ENCODE assay signal across 18 cellular contexts in the genomic region with DNA sequence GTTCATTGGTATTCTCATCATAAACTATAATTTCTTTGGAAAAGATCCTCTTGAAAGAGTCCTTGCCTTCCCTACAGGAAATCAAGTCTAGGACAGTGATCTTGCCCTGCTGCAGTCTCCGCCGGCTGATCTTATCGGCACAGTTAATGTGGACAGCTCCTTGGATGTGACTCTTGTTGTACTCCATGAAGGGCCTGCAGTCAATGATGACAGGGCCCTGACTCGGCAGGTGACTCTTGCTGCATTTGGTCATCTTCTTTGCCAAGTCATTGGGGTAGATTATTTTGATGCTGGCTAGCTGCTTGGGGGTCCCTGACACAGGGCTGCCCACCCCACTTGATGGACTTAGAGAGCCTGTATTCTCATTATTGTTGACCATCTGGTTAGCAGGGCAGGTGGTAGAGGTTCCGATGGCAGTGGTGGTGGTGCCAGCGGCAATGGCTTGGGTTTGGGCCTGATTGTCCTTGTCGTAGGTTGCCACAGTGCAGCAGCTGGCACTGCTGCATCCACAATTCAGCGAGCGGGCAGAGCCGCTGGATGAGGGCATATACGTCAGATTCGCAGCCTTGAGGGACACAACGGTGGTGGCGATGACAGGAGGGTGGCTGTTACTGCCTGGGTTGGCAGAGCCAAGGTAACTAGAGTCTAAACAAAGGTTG. TPM values are rescaled to one million over a fixed set of nuclear protein-coding genes. Genes with fewer than 3 reads are reported as not detected.
DNase-seq lines count a peak whose midpoint lies in the region; ATAC-seq and TF ChIP-seq lines count a peak whose summit lies in the region.
"Had no signal": no experiment of that assay in that cellular context is flagged by ENCODE, and none has a peak within 500 bp of the region (broad histone marks: within the 10 kb centered on the region; RNA-seq: fewer than 3 reads in every experiment).

No MANE protein-coding gene starts in this region.

- H3K4me3 Mint-ChIP-seq in Caco-2 (ENCODE audit: unreplicated experiment) = no peak overlapping the region

- TF ChIP-seq RAD21 in SK-N-SH (IDR thresholded peaks at IDR 0.05; ENCODE audit: low read length) = no peak

- H3K27me3 Mint-ChIP-seq in Caco-2 (ENCODE audit: insufficient read depth, unreplicated experiment) = no peaks in the 10 kb centered on the region

- no peak for TF ChIP-seq EP300 in SK-N-SH (IDR thresholded peaks at IDR 0.05; ENCODE audit: borderline replicate concordance in 1 of 2, low read depth in 1 of 2, low read length in 1 of 2)

- no TSS peak for BruUV-seq in Caco-2 (replicated peaks; lab: Mats Ljungman, UMichigan)

- TF ChIP-seq CTCF in SK-N-SH (IDR thresholded peaks at IDR 0.05) = no peak
- TF ChIP-seq CTCF in hepatocyte (IDR thresholded peaks at IDR 0.05; ENCODE audit: poor library complexity) = no peak
- TF ChIP-seq CTCF in Caco-2 (IDR thresholded peaks at IDR 0.05; ENCODE audit: insufficient read depth in 1 of 2, low read depth in 1 of 2, low read length in 1 of 2, severe bottlenecking in 1 of 2, unreplicated experiment in 1 of 2) = no peak

- H3K4me2 ChIP-seq in SK-N-SH = no peak overlapping the region
- H3K4me2 ChIP-seq in hepatocyte = peak overlapping the region; percentile 93
- peak overlapping the region; percentile 80 for H3K4me2 ChIP-seq in skeletal muscle satellite cell (ENCODE audit: low read length)

- H3K9me3 ChIP-seq in SK-N-SH = no peaks in the 10 kb centered on the region
- no peaks in the 10 kb centered on the region for H3K9me3 ChIP-seq in hepatocyte (ENCODE audit: low read depth)
- no peaks in the 10 kb centered on the region for H3K9me3 ChIP-seq in skeletal muscle satellite cell (replicated peaks; ENCODE audit: low read length)
- no peaks in the 10 kb centered on the region for H3K9me3 ChIP-seq in Caco-2
- H3K9me3 ChIP-seq: esophagus muscularis mucosa, sigmoid colon, tibial nerve had no signal

- H4K20me1 ChIP-seq in SK-N-SH (ENCODE audit: insufficient read depth) (no peaks in the 10 kb centered on the region), hepatocyte (ENCODE audit: insufficient read depth, poor library complexity, severe bottlenecking) (no peaks in the 10 kb centered on the region)

- no peak overlapping the region for H3K4me3 ChIP-seq in SK-N-SH (ENCODE audit: low read depth in 2 of 2, low read length in 1 of 2)
- H3K4me3 ChIP-seq in hepatocyte = no peak overlapping the region
- peak overlapping the region; percentile 79 for H3K4me3 ChIP-seq in skeletal muscle satellite cell (ENCODE audit: low read length)
- no peak overlapping the region for H3K4me3 ChIP-seq in Caco-2 (ENCODE audit: low read depth, low read length)
- H3K4me3 ChIP-seq: tibial nerve had no signal

- H3K9me3 Mint-ChIP-seq in Caco-2 (ENCODE audit: unreplicated experiment) = no peaks in the 10 kb centered on the region

- ATAC-seq in SK-N-SH treated with all-trans-retinoic acid at 6 μM for 48 hours = no peak

- H3K4me1 Mint-ChIP-seq in Caco-2 (ENCODE audit: low read depth, unreplicated experiment) = no peaks in the 10 kb centered on the region

- CTCF ChIA-PET in SK-N-SH (lab: Yijun Ruan, JAX) = interaction anchor here (3.2 kb wide), 1 partner anchor 717 kb away, joined by 18 read pairs; no protein-coding TSS in a partner anchor
- CTCF ChIA-PET in Caco-2 (lab: Charles Lee) = no interaction called here
- CTCF ChIA-PET in HEK293T (lab: Yijun Ruan, JAX) = no interaction called here

- no peaks in the 10 kb centered on the region for H3K36me3 Mint-ChIP-seq in Caco-2 (ENCODE audit: insufficient read depth, unreplicated experiment)

- WGBS in SK-N-SH (ENCODE audit: low lambda C conversion rate) = 98% methylated on average over 13 of the region's 14 CpGs
- WGBS in hepatocyte (ENCODE audit: low lambda C conversion rate, missing lambda C conversion rate) = 95% methylated on average over 14 of the region's 14 CpGs

- H3K27me3 ChIP-seq in SK-N-SH (ENCODE audit: insufficient read depth) (no peaks in the 10 kb centered on the region), hepatocyte (peaks cover 6% of the 10 kb centered on the region), skeletal muscle satellite cell (ENCODE audit: control insufficient read depth, insufficient read depth, low read length) (no peaks in the 10 kb centered on the region), Caco-2 (replicated peaks; ENCODE audit: control insufficient read depth, insufficient read depth, low read length) (no peaks in the 10 kb centered on the region)
- H3K27me3 ChIP-seq: esophagus muscularis mucosa, sigmoid colon, tibial nerve had no signal

- POLR2A ChIA-PET in SK-N-SH (lab: Yijun Ruan, JAX) (no interaction called here), Caco-2 (lab: Charles Lee) (no interaction called here), HEK293T (lab: Yijun Ruan, JAX) (no interaction called here)

- H2AFZ ChIP-seq in SK-N-SH (ENCODE audit: low read depth) (no peak overlapping the region), hepatocyte (no peak overlapping the region)

- H3K27ac Mint-ChIP-seq in Caco-2 (ENCODE audit: unreplicated experiment) = no peak overlapping the region

- no peak overlapping the region for H3K27ac ChIP-seq in SK-N-SH (ENCODE audit: low read depth in 2 of 2, low read length in 1 of 2)
- H3K27ac ChIP-seq in hepatocyte = no peak overlapping the region
- H3K27ac ChIP-seq: tibial nerve had no signal

- intact Hi-C loops in Caco-2 (cut with micrococcal nuclease; ENCODE audit: unreplicated experiment) = no loop called here

- H3F3A ChIP-seq in SK-N-SH (replicated peaks; ENCODE audit: insufficient read depth) = peaks cover 7% of the 10 kb centered on the region

- H3K36me3 ChIP-seq in SK-N-SH (replicated peaks in 1 of 2; ENCODE audit: control insufficient read depth in 1 of 2, insufficient read depth in 2 of 2, low read length in 1 of 2) (peaks cover 0 to 24% of the 10 kb centered on the region in 2 experiments), hepatocyte (replicated peaks; ENCODE audit: insufficient read depth, low read depth) (no peaks in the 10 kb centered on the region), skeletal muscle satellite cell (ENCODE audit: insufficient read depth, low read length) (peaks cover 54% of the 10 kb centered on the region), Caco-2 (ENCODE audit: control insufficient read depth, insufficient read depth, low read length) (no peaks in the 10 kb centered on the region)
- H3K36me3 ChIP-seq: tibial nerve had no signal

- H3K9ac ChIP-seq in SK-N-SH (no peak overlapping the region), skeletal muscle satellite cell (ENCODE audit: low read depth, low read length) (peak overlapping the region; percentile 89)

- DNase-seq in SK-N-SH (no peak), RKO (ENCODE audit: low spot score) (peak; percentile 9), hepatocyte (ENCODE audit: low spot score) (no peak), germinal center (ENCODE audit: low spot score) (no peak), Caco-2 (no peak), HEK293T (ENCODE audit: extremely low spot score) (no peak)
- DNase-seq: 8988T; activated CD4-positive, CD25-positive, alpha-beta regulatory T cell treated with anti-CD3 and anti-CD28 coated beads, Interleukin-2, amount 50 U/mL, for 72 hours; cerebellar nuclear complex; HCEC 1CT; NCI-H1105 treated with DMSO at 0.1 percent for 48 hours; NCI-H524 treated with DMSO at 0.1 percent for 48 hours; SIG-M5; sigmoid colon had no signal

- peaks cover 0 to 21% of the 10 kb centered on the region in 2 experiments; a peak in 2 of 4 replicates for H3K4me1 ChIP-seq in SK-N-SH (ENCODE audit: control insufficient read depth in 1 of 2, insufficient read depth in 2 of 2, low read depth in 1 of 2, low read length in 1 of 2)
- H3K4me1 ChIP-seq in hepatocyte (ENCODE audit: insufficient read depth) = peaks cover 4% of the 10 kb centered on the region
- peaks cover 50% of the 10 kb centered on the region for H3K4me1 ChIP-seq in skeletal muscle satellite cell (ENCODE audit: control insufficient read depth, insufficient read depth, low read length)
- H3K4me1 ChIP-seq in Caco-2 = 0 out of 2 replicates have a peak, but pooled peaks cover 7% of the 10 kb centered on the region

- H3K9me2 ChIP-seq in SK-N-SH (no peaks in the 10 kb centered on the region), hepatocyte (replicated peaks; ENCODE audit: insufficient read depth) (no peaks in the 10 kb centered on the region)

- H3K79me2 ChIP-seq in SK-N-SH (ENCODE audit: insufficient read depth) (no peaks in the 10 kb centered on the region), hepatocyte (peaks cover 51% of the 10 kb centered on the region)

TF ChIP-seq in SK-N-SH, 30 proteins besides CTCF, POLR2A, EP300 and RAD21 (continues in another document):
- TF ChIP-seq YY1 (IDR thresholded peaks at IDR 0.05; ENCODE audit: low read depth) = no peak

TF ChIP-seq in SK-N-SH treated with all-trans-retinoic acid at 6 μM for 48 hours, 23 proteins besides CTCF, POLR2A, EP300 and RAD21:
- TF ChIP-seq SNAI2 (CRISPR knock-in tag; IDR thresholded peaks at IDR 0.05) = no peak

TF ChIP-seq in HEK293T, 16 proteins besides CTCF, POLR2A, EP300 and RAD21:
- TF ChIP-seq ARNT (IDR thresholded peaks at IDR 0.05) (no peak), TARDBP (IDR thresholded peaks at IDR 0.05) (no peak), CTBP1 (IDR thresholded peaks at IDR 0.05; ENCODE audit: borderline replicate concordance) (no peak), FOXK2 (IDR thresholded peaks at IDR 0.05) (no peak)
- TF ChIP-seq, protein P1, sequence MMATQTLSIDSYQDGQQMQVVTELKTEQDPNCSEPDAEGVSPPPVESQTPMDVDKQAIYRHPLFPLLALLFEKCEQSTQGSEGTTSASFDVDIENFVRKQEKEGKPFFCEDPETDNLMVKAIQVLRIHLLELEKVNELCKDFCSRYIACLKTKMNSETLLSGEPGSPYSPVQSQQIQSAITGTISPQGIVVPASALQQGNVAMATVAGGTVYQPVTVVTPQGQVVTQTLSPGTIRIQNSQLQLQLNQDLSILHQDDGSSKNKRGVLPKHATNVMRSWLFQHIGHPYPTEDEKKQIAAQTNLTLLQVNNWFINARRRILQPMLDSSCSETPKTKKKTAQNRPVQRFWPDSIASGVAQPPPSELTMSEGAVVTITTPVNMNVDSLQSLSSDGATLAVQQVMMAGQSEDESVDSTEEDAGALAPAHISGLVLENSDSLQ (IDR thresholded peaks at IDR 0.05) = no peak

RNA-seq across cellular contexts. Expression of gene DUSP10, which starts 2.7 kb away (rescaled TPM):
- polyA plus RNA-seq in SK-N-SH (2012; rRNA removed) (6.4 and 6.8 TPM in 2 replicates), hepatocyte (13.1 and 14.9 TPM in 2 replicates)
- 5.0 and 5.2 TPM in 2 replicates for polyA plus RNA-seq in SK-N-SH (2012; cell fraction: cytosol; rRNA removed)
- polyA plus RNA-seq in SK-N-SH (2012; cell fraction: nucleus; rRNA removed) = 8.0 and 11.1 TPM in 2 replicates
- total RNA-seq in hepatocyte (16.5 and 17.6 TPM in 2 replicates), Caco-2 (2022) (2.0 and 2.1 TPM in 2 replicates)
- total RNA-seq in skeletal muscle satellite cell (2012; rRNA removed) = 23.6 and 28.6 TPM in 2 replicates
